9 cellular contexts compared by ENCODE assay signal in the genomic region with DNA sequence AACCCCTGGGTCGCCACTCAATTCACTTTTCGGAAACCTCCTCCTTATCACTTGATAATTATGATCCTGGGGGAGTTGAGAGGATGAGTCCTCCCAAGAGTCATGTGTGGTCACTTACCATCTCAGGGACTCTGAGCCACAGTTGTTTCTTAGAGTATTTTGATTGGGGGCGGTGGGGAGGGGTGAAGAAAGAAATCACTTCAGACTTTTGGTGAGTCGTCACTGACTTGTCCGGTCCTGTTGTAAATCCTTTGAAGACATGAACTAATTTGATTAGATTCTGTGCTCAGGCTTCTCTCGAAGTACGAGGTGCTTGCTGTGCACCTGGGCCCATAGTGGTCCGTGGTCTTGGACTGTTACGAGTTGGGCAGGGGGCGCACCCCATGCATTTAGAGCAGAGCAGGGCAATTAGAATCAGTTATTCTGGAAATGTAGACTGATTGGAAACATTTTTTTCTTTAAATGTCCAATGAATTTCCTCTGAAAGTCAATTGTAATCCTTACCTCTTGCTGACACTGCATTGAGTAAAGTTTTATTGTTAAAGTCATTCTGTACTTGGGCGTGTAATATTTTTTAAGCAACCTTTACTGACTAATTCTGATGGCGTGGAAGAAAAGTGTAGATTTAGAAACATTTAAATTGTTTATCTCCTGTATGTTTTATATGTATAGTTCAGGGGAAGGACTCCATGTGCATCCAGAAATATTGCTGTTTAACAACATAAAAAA.
DNase-seq lines count a peak whose midpoint lies in the region; ATAC-seq and TF ChIP-seq lines count a peak whose summit lies in the region.
"Had no signal": no experiment of that assay in that cellular context is flagged by ENCODE, and none has a peak within 500 bp of the region (broad histone marks: within the 10 kb centered on the region; RNA-seq: fewer than 3 reads in every experiment).

No MANE protein-coding gene starts in this region.

- no peak for ATAC-seq in GM18867 (IDR thresholded peaks at IDR 0.05; ENCODE audit: unreplicated experiment)
- ATAC-seq in gastroesophageal sphincter, result no peak

- no peak for DNase-seq in activated naive CD4-positive, alpha-beta T cell treated with anti-CD3 and anti-CD28 coated beads for 36 hours
- no peak for DNase-seq in activated naive CD4-positive, alpha-beta T cell treated with Interleukin-2 at 50 U/mL for 16 hours
- DNase-seq in SK-N-MC (ENCODE audit: low read depth, low spot score) (no peak), fibroblast of lung (ENCODE audit: low read depth in 2 of 2) (peak in 1 of 2 donors; percentile 35), suprapubic skin (ENCODE audit: low spot score in 2 of 2) (no peak), NCI-H1092 (lab: John Stamatoyannopoulos, UW) (no peak)
- DNase-seq: NCI-H1436 treated with DMSO at 0.1 percent for 48 hours had no signal

- H3K27ac Mint-ChIP-seq in activated naive CD4-positive, alpha-beta T cell treated with anti-CD3 and anti-CD28 coated beads for 36 hours, result no peak overlapping the region

- H3K9me3 Mint-ChIP-seq in activated naive CD4-positive, alpha-beta T cell treated with anti-CD3 and anti-CD28 coated beads for 36 hours, result no peaks in the 10 kb centered on the region

- H3K9ac ChIP-seq in SK-N-MC (ENCODE audit: insufficient read length) (no peak overlapping the region), fibroblast of lung (ENCODE audit: insufficient read depth, low read length) (no peak overlapping the region)

- H3K4me2 ChIP-seq in fibroblast of lung (ENCODE audit: extremely low read depth, insufficient read depth, low read length), result peak overlapping the region; percentile 44

- CTCF ChIA-PET in activated naive CD4-positive, alpha-beta T cell treated with anti-CD3 and anti-CD28 coated beads for 36 hours (lab: Charles Lee), result interaction anchor here (1.5 to 2.7 kb wide), 3 partner anchors 11 to 321 kb away, joined by 6 to 37 read pairs (median 9); no protein-coding TSS in a partner anchor

- WGBS in suprapubic skin, result 62% methylated on average over 12 of the region's 12 CpGs
- WGBS in gastroesophageal sphincter (ENCODE audit: low coverage in 1 of 2), 2 donors, result 88 to 93% methylated on average over 5 to 9 of the region's 12 CpGs

- H3K36me3 ChIP-seq in SK-N-MC (ENCODE audit: insufficient read depth, low read length) (peaks cover 10% of the 10 kb centered on the region), fibroblast of lung (ENCODE audit: control insufficient read depth, insufficient read depth, low read length) (no peaks in the 10 kb centered on the region), suprapubic skin (peaks cover 5% of the 10 kb centered on the region), gastroesophageal sphincter (peaks cover 0 to 19% of the 10 kb centered on the region in 2 donors)

- H3K4me3 ChIP-seq in SK-N-MC (peak overlapping the region; percentile 31; the same call in 1 of the 2 replicates), fibroblast of lung (replicated peaks in 1 of 4; ENCODE audit: control extremely low read depth in 1 of 4, insufficient read depth in 1 of 4, low read depth in 3 of 4, low read length in 4 of 4) (peak overlapping the region in 2 of 4 experiments; percentile 19 to 38), suprapubic skin (no peak overlapping the region), gastroesophageal sphincter (peak overlapping the region in 1 of 2 donors; percentile 87)

- intact Hi-C loops in activated naive CD4-positive, alpha-beta T cell treated with anti-CD3 and anti-CD28 coated beads for 36 hours (cut with micrococcal nuclease), result no loop called here

- no peaks in the 10 kb centered on the region for H3K27me3 ChIP-seq in fibroblast of lung (ENCODE audit: control insufficient read depth, insufficient read depth, low read length)
- no peaks in the 10 kb centered on the region for H3K27me3 ChIP-seq in suprapubic skin
- H3K27me3 ChIP-seq in gastroesophageal sphincter, result no peaks in the 10 kb centered on the region

- no peaks in the 10 kb centered on the region for H4K20me1 ChIP-seq in fibroblast of lung (ENCODE audit: control insufficient read depth, extremely low read depth, insufficient read depth, low read length)

- no peak for TF ChIP-seq POLR2A in suprapubic skin (IDR thresholded peaks at IDR 0.05)
- TF ChIP-seq POLR2A in gastroesophageal sphincter (IDR thresholded peaks at IDR 0.05), result no peak

- no peak overlapping the region for H2AFZ ChIP-seq in fibroblast of lung (ENCODE audit: low read length)

- H3K9me3 ChIP-seq in SK-N-MC (ENCODE audit: low read depth, low read length) (no peaks in the 10 kb centered on the region), fibroblast of lung (ENCODE audit: control insufficient read depth, insufficient read depth, low read depth, low read length) (no peaks in the 10 kb centered on the region), suprapubic skin (no peaks in the 10 kb centered on the region), gastroesophageal sphincter (no peaks in the 10 kb centered on the region)

- H3K79me2 ChIP-seq in fibroblast of lung (ENCODE audit: control insufficient read depth, insufficient read depth, low read length), result peaks cover 6% of the 10 kb centered on the region

- no peak for TF ChIP-seq EP300 in suprapubic skin (IDR thresholded peaks at IDR 0.05)
- TF ChIP-seq EP300 in gastroesophageal sphincter (IDR thresholded peaks at IDR 0.05), result no peak

- TF ChIP-seq CTCF in fibroblast of lung (conservative IDR thresholded peaks at IDR 0.05 in 1 of 2, IDR thresholded peaks at IDR 0.05 in 1 of 2; ENCODE audit: low read depth in 1 of 2, low read length in 2 of 2) (no peak), suprapubic skin (IDR thresholded peaks at IDR 0.05) (no peak), gastroesophageal sphincter (IDR thresholded peaks at IDR 0.05) (no peak)

- H3K4me3 Mint-ChIP-seq in activated naive CD4-positive, alpha-beta T cell treated with anti-CD3 and anti-CD28 coated beads for 36 hours, result peak overlapping the region; percentile 77

- H3K4me1 Mint-ChIP-seq in activated naive CD4-positive, alpha-beta T cell treated with anti-CD3 and anti-CD28 coated beads for 36 hours (ENCODE audit: low read depth), result peaks cover 35% of the 10 kb centered on the region

- H3K4me1 ChIP-seq in fibroblast of lung (ENCODE audit: control insufficient read depth, extremely low read depth, insufficient read depth, low read length) (peaks cover 8% of the 10 kb centered on the region), suprapubic skin (peaks cover 18% of the 10 kb centered on the region), gastroesophageal sphincter (peaks cover 0 to 32% (median 8%) of the 10 kb centered on the region in 3 donors)

- H3K27ac ChIP-seq in SK-N-MC (no peak overlapping the region), fibroblast of lung (ENCODE audit: insufficient read depth, low read length) (no peak overlapping the region), suprapubic skin (peak overlapping the region; percentile 10), gastroesophageal sphincter (no peak overlapping the region)

- peaks cover 8% of the 10 kb centered on the region for H3K36me3 Mint-ChIP-seq in activated naive CD4-positive, alpha-beta T cell treated with anti-CD3 and anti-CD28 coated beads for 36 hours (ENCODE audit: low read depth)

- no peaks in the 10 kb centered on the region for H3K27me3 Mint-ChIP-seq in activated naive CD4-positive, alpha-beta T cell treated with anti-CD3 and anti-CD28 coated beads for 36 hours (ENCODE audit: low read depth)
